ENCODE assay signal across 1 cellular context in the genomic region with DNA sequence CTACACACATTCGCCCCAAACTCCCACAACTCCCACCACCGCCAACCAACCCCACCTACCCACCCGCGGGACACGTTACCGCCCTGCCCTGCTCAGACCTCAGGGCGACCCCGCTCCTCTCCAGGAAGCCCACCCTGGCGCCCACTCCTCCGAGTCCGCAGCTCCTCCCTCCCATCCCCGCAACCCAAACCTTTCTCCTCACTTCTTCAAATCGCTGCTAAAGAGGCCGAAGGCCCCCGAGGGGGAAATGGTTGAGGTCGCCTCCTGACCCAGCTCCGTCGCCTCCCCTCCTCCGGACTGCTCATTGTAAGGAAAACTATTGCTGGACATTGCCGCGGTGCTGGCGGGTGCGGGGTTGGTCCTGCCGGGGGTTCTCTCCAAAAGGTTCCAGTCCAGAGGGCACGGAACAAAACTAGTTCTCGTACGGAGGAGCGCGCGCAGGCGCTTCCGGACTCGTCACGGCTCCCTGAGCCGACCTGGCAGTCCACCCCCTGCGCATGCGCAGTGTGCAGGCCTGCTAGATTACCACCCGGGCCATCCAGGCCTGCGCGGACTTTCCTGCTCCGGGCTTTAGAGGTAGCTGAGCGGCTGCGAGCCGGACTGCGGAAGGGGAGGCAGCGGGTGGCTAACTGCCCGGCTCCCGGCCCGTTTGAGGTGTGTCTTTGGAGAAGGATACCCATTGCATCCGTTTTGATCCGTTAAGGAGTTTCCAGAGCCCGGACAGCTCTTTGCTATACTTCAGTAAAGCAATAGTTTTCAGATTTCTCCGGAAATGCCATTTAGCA.
TF ChIP-seq lines count a peak whose summit lies in the region.

A gene with protein sequence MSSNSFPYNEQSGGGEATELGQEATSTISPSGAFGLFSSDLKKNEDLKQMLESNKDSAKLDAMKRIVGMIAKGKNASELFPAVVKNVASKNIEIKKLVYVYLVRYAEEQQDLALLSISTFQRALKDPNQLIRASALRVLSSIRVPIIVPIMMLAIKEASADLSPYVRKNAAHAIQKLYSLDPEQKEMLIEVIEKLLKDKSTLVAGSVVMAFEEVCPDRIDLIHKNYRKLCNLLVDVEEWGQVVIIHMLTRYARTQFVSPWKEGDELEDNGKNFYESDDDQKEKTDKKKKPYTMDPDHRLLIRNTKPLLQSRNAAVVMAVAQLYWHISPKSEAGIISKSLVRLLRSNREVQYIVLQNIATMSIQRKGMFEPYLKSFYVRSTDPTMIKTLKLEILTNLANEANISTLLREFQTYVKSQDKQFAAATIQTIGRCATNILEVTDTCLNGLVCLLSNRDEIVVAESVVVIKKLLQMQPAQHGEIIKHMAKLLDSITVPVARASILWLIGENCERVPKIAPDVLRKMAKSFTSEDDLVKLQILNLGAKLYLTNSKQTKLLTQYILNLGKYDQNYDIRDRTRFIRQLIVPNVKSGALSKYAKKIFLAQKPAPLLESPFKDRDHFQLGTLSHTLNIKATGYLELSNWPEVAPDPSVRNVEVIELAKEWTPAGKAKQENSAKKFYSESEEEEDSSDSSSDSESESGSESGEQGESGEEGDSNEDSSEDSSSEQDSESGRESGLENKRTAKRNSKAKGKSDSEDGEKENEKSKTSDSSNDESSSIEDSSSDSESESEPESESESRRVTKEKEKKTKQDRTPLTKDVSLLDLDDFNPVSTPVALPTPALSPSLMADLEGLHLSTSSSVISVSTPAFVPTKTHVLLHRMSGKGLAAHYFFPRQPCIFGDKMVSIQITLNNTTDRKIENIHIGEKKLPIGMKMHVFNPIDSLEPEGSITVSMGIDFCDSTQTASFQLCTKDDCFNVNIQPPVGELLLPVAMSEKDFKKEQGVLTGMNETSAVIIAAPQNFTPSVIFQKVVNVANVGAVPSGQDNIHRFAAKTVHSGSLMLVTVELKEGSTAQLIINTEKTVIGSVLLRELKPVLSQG (minus strand): TSS at position 449 of the 785 bp plus-strand sequence. CDS start 119 bp downstream, at position 330.

TF ChIP-seq in H1, 55 proteins besides CTCF, POLR2A, EP300 and RAD21 (continues in another document):
- TF ChIP-seq HDAC6 (IDR thresholded peaks at IDR 0.05; ENCODE audit: low read depth, low read length) (no peak), ASH2L (IDR thresholded peaks at IDR 0.05; ENCODE audit: low read length) (peak; percentile 97), HDAC2 (IDR thresholded peaks at IDR 0.05; ENCODE audit: borderline replicate concordance in 1 of 2, low read depth in 2 of 2, low read length in 2 of 2) (no peak), SRF (IDR thresholded peaks at IDR 0.05; ENCODE audit: low read depth, low read length) (no peak), CBX8 (IDR thresholded peaks at IDR 0.05; ENCODE audit: borderline replicate concordance, low read depth, low read length) (no peak), BCL11A (IDR thresholded peaks at IDR 0.05; ENCODE audit: low read depth in 2 of 2, low read length in 2 of 2) (no peak), NANOG (IDR thresholded peaks at IDR 0.05; ENCODE audit: insufficient read depth, low read depth, low read length, poor library complexity, severe bottlenecking) (peak; percentile 68), POLR2AphosphoS5 (IDR thresholded peaks at IDR 0.05; ENCODE audit: low read depth, low read length) (peak; percentile 70), NRF1 (IDR thresholded peaks at IDR 0.05; ENCODE audit: low read depth, low read length) (peak; percentile 98), SIN3A (conservative IDR thresholded peaks at IDR 0.05 in 1 of 2, IDR thresholded peaks at IDR 0.05 in 1 of 2; ENCODE audit: low read depth in 1 of 2, low read length in 2 of 2) (peak; percentile 74 to 83; a peak in 3 of 4 replicates), TBP (IDR thresholded peaks at IDR 0.05; ENCODE audit: low read depth, low read length) (peak; percentile 74), BRCA1 (IDR thresholded peaks at IDR 0.05; ENCODE audit: low read depth, low read length) (no peak), BACH1 (IDR thresholded peaks at IDR 0.05; ENCODE audit: low read length) (peak; percentile 32; the same call in 1 of the 2 replicates), CBX5 (IDR thresholded peaks at IDR 0.05; ENCODE audit: low read depth, low read length) (no peak), MAFK (IDR thresholded peaks at IDR 0.05; ENCODE audit: low read depth, low read length) (no peak), FOSL1 (IDR thresholded peaks at IDR 0.05; ENCODE audit: insufficient read depth, low read depth, low read length) (no peak), SP1 (IDR thresholded peaks at IDR 0.05; ENCODE audit: low read depth, low read length) (peak; percentile 96), CREB1 (IDR thresholded peaks at IDR 0.05) (peak; percentile 84), JUN (IDR thresholded peaks at IDR 0.05; ENCODE audit: low read depth, low read length) (no peak), KDM5A (IDR thresholded peaks at IDR 0.05; ENCODE audit: low read length) (no peak), SIX5 (IDR thresholded peaks at IDR 0.05; ENCODE audit: low read depth, low read length) (no peak), SUZ12 (IDR thresholded peaks at IDR 0.05; ENCODE audit: low read length) (no peak), KDM4A (IDR thresholded peaks at IDR 0.05; ENCODE audit: low read depth, low read length, severe bottlenecking) (peak; percentile 56), RFX5 (IDR thresholded peaks at IDR 0.05; ENCODE audit: borderline replicate concordance, low read depth, low read length) (peak; percentile 61), TEAD4 (IDR thresholded peaks at IDR 0.05; ENCODE audit: low read depth, low read length) (no peak), GABPA (IDR thresholded peaks at IDR 0.05; ENCODE audit: borderline replicate concordance, insufficient read depth, low read length) (no peak), JUND (IDR thresholded peaks at IDR 0.05; ENCODE audit: low read length) (peak; percentile 34; the same call in 1 of the 2 replicates), RNF2 (IDR thresholded peaks at IDR 0.05; ENCODE audit: borderline replicate concordance, low read depth, low read length, missing control alignments, poor library complexity, severe bottlenecking) (no peak), CTBP2 (IDR thresholded peaks at IDR 0.05; ENCODE audit: borderline replicate concordance, insufficient read depth, insufficient read length, low read length) (peak; percentile 62), SIRT6 (IDR thresholded peaks at IDR 0.05; ENCODE audit: low read length) (no peak), GTF2F1 (IDR thresholded peaks at IDR 0.05; ENCODE audit: borderline replicate concordance, low read depth, low read length) (no peak), KDM1A (IDR thresholded peaks at IDR 0.05; ENCODE audit: borderline replicate concordance, low read length) (no peak), TCF12 (IDR thresholded peaks at IDR 0.05; ENCODE audit: low read depth, low read length) (no peak), CHD1 (IDR thresholded peaks at IDR 0.05; ENCODE audit: low read depth, low read length) (no peak), RXRA (IDR thresholded peaks at IDR 0.05; ENCODE audit: insufficient read depth, low read depth, low read length) (no peak), EZH2 (IDR thresholded peaks at IDR 0.05; ENCODE audit: low read depth, low read length, severe bottlenecking) (no peak), CEBPB (IDR thresholded peaks at IDR 0.05; ENCODE audit: low read depth, low read length) (0 out of 2 replicates have a peak, but pooled peaks have one; percentile 7), TAF1 (IDR thresholded peaks at IDR 0.05; ENCODE audit: low read depth, low read length) (peak; percentile 74), SAP30 (IDR thresholded peaks at IDR 0.05; ENCODE audit: insufficient read depth, insufficient replicate concordance, low read length) (no peak), SP4 (IDR thresholded peaks at IDR 0.05; ENCODE audit: low read length) (peak; percentile 88; the same call in 1 of the 2 replicates), RBBP5 (IDR thresholded peaks at IDR 0.05; ENCODE audit: borderline replicate concordance, low read depth, low read length) (peak; percentile 98), ZNF274 (IDR thresholded peaks at IDR 0.05; ENCODE audit: borderline replicate concordance, extremely low read depth, low read length) (no peak), POU5F1 (IDR thresholded peaks at IDR 0.05; ENCODE audit: low read depth, low read length) (no peak)
- TF ChIP-seq, protein P1, sequence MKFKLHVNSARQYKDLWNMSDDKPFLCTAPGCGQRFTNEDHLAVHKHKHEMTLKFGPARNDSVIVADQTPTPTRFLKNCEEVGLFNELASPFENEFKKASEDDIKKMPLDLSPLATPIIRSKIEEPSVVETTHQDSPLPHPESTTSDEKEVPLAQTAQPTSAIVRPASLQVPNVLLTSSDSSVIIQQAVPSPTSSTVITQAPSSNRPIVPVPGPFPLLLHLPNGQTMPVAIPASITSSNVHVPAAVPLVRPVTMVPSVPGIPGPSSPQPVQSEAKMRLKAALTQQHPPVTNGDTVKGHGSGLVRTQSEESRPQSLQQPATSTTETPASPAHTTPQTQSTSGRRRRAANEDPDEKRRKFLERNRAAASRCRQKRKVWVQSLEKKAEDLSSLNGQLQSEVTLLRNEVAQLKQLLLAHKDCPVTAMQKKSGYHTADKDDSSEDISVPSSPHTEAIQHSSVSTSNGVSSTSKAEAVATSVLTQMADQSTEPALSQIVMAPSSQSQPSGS (IDR thresholded peaks at IDR 0.05; ENCODE audit: low read length), result peak; percentile 57; the same call in 1 of the 2 replicates
- TF ChIP-seq, protein P2, sequence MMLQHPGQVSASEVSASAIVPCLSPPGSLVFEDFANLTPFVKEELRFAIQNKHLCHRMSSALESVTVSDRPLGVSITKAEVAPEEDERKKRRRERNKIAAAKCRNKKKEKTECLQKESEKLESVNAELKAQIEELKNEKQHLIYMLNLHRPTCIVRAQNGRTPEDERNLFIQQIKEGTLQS (IDR thresholded peaks at IDR 0.05; ENCODE audit: insufficient read depth, low read depth, low read length), result no peak
- TF ChIP-seq, protein P3, sequence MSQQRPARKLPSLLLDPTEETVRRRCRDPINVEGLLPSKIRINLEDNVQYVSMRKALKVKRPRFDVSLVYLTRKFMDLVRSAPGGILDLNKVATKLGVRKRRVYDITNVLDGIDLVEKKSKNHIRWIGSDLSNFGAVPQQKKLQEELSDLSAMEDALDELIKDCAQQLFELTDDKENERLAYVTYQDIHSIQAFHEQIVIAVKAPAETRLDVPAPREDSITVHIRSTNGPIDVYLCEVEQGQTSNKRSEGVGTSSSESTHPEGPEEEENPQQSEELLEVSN (IDR thresholded peaks at IDR 0.05), result no peak
- TF ChIP-seq, protein P4, sequence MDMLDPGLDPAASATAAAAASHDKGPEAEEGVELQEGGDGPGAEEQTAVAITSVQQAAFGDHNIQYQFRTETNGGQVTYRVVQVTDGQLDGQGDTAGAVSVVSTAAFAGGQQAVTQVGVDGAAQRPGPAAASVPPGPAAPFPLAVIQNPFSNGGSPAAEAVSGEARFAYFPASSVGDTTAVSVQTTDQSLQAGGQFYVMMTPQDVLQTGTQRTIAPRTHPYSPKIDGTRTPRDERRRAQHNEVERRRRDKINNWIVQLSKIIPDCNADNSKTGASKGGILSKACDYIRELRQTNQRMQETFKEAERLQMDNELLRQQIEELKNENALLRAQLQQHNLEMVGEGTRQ (IDR thresholded peaks at IDR 0.05; ENCODE audit: low read length), result no peak
